Comparison of ENCODE assay signal across 9 cellular contexts in the genomic region with DNA sequence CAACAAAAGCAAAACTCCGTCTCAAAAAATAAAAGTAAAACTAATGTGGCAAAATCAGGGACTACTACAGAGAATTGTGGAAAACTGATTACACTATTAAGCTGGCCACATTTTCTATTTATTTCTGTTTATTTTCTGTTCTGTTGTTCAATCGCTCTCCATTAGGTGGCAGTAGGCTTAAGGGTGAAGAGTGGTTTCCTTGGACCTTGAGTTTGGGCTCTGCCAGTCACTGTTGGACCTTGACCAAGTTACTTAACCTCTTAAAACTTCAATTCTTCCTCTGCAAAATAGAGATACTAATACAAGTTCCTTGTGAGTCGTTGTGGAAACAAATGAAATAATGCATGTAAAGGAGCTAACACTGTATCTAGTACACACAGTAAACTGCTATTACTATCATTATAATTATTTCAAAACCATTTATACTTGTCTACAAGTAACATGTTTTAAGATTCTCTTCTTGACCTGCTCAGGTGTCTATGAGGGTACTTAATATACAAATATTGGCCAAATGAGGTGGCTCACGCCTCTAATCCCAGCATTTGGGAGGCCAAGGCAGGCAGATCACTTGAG. TPM values are rescaled to one million over a fixed set of nuclear protein-coding genes. Genes with fewer than 3 reads are reported as not detected.
DNase-seq lines count a peak whose midpoint lies in the region; ATAC-seq and TF ChIP-seq lines count a peak whose summit lies in the region.
"Had no signal": no experiment of that assay in that cellular context is flagged by ENCODE, and none has a peak within 500 bp of the region (broad histone marks: within the 10 kb centered on the region; RNA-seq: fewer than 3 reads in every experiment).

No MANE protein-coding gene starts in this region.

- ATAC-seq in GM21423 (IDR thresholded peaks at IDR 0.05; ENCODE audit: unreplicated experiment) (peak; percentile 65), left lung (peak; percentile 92), HG02885 (IDR thresholded peaks at IDR 0.05; ENCODE audit: poor library complexity, unreplicated experiment) (no peak)

- no peak for TF ChIP-seq POLR2A in vagina (IDR thresholded peaks at IDR 0.05)

- no peaks in the 10 kb centered on the region for H3K27me3 ChIP-seq in left lung
- no peaks in the 10 kb centered on the region for H3K27me3 ChIP-seq in vagina
- H3K27me3 ChIP-seq: SJSA1 had no signal

- TF ChIP-seq CTCF in left lung (IDR thresholded peaks at IDR 0.05), result peak; percentile 44 to 72
- peak; percentile 29 to 67 (median 67) for TF ChIP-seq CTCF in vagina (IDR thresholded peaks at IDR 0.05)

- DNase-seq in D341Med (ENCODE audit: low spot score) (peak; percentile 52), NCI-H2227 treated with DMSO at 0.1 percent for 48 hours (lab: John Stamatoyannopoulos, UW) (peak; percentile 3), cerebellar cortex (ENCODE audit: low spot score) (peak; percentile 77), left lung (no peak), vagina (ENCODE audit: extremely low spot score in 2 of 2) (no peak)
- no peak for DNase-seq in activated naive CD4-positive, alpha-beta T cell (lab: John Stamatoyannopoulos, UW)

- peak overlapping the region in 1 of 2 donors; percentile 67 for H3K27ac ChIP-seq in left lung
- H3K27ac ChIP-seq in vagina, result peak overlapping the region; percentile 69
- H3K27ac ChIP-seq: SJSA1 had no signal

- H3K4me3 ChIP-seq in left lung (no peak overlapping the region), vagina (no peak overlapping the region)
- H3K4me3 ChIP-seq: SJSA1 had no signal

- intact Hi-C loops in left lung (cut with DNase I), result no loop called here
- intact Hi-C loops in vagina (cut with DNase I), result loop anchor here (5.0 to 10.0 kb wide), 2 partner anchors 91 to 469 kb away; no protein-coding TSS in a partner anchor

- H3K36me3 ChIP-seq in left lung (peaks cover 0 to 43% of the 10 kb centered on the region in 2 donors), vagina (peaks cover 0 to 55% of the 10 kb centered on the region in 2 donors)

- no peaks in the 10 kb centered on the region for H3K9me3 ChIP-seq in left lung
- no peaks in the 10 kb centered on the region for H3K9me3 ChIP-seq in vagina
- H3K9me3 ChIP-seq: SJSA1 had no signal

- H3K4me1 ChIP-seq in left lung (peaks cover 5 to 8% of the 10 kb centered on the region in 2 donors), vagina (peaks cover 16% of the 10 kb centered on the region)
- H3K4me1 ChIP-seq: SJSA1 had no signal

RNA-seq across cellular contexts. Expression of gene HSD17B11, which starts 15.2 kb away (rescaled TPM):
- total RNA-seq in left lung (10 to 100 TPM; 64.9 to 79.4 TPM), vagina (94.5 TPM)

RNA-seq across cellular contexts. Expression of gene NUDT9, which starts 46.6 kb away (rescaled TPM):
- total RNA-seq in left lung, result 10 to 100 TPM; 49.6 to 49.8 TPM
- 20.6 TPM for total RNA-seq in vagina

RNA-seq across cellular contexts. Expression of gene HSD17B13, which starts 53.1 kb away (rescaled TPM):
- total RNA-seq in left lung (1 to 10 TPM in 1 of 2 donors, under 1 TPM in 1; 0.41 to 1.6 TPM), vagina (23.8 TPM)
- total RNA-seq: SJSA1 had no signal

Comparison
In these comparisons a context has a peak if more than half of its experiments do, and no peak if none do; other contexts are left out.
1. DNase-seq: peak in D341Med (single experiment), NCI-H2227 treated with DMSO at 0.1 percent for 48 hours (single experiment) and cerebellar cortex (single experiment); none in left lung (0 of 2), vagina (0 of 2) and activated naive CD4-positive, alpha-beta T cell (0 of 4).